ENCODE assay signal across 9 cellular contexts in the genomic region with DNA sequence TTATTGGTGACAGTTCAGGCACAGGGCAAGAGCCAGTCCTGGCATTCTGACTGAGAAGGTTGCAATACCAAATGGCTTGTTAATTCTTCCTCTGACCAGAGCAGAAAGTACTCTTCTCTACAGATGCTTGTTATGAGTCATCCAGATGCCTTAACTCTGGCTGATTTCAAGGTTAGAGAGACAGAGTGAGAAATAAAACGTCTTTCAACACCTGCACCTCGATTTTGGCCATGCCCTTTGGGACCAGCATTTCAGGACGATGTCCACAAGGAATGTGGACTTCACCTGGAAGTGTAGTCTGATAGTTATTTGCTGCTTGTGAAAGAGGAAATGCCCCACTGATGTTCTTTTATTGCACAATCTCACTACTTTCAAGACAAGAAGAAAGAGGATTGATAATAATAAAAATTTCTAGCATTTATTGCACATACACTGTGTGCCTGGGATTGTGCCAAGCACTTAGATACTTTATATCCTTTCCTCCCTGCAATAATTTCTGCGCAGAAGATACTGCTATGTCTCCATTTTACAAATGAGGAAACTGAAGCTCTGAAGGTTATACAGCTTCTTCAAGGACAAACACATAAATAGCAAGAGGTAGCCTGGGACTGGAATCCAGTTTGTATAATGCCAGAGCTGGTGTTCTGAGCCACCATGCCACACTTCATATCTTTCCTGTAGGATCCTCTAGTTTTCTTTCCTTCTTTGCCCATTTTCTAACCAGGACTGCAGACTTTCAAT. TPM values are rescaled to one million over a fixed set of nuclear protein-coding genes. Genes with fewer than 3 reads are reported as not detected.
DNase-seq lines count a peak whose midpoint lies in the region; ATAC-seq, FAIRE-seq and TF ChIP-seq lines count a peak whose summit lies in the region.
"Had no signal": no experiment of that assay in that cellular context is flagged by ENCODE, and none has a peak within 500 bp of the region (broad histone marks: within the 10 kb centered on the region; RNA-seq: fewer than 3 reads in every experiment).

No MANE protein-coding gene starts in this region.

- no peak overlapping the region for H3K27ac ChIP-seq in dorsolateral prefrontal cortex

- peak; percentile 96 for FAIRE-seq in GM19239 (lab: Jason Lieb, UNC)

- ATAC-seq in HG03108 (IDR thresholded peaks at IDR 0.05; ENCODE audit: unreplicated experiment): peak; percentile 100

- H3K4me3 ChIP-seq in skeletal muscle cell (ENCODE audit: low read depth, low read length): no peak overlapping the region
- no peak overlapping the region for H3K4me3 ChIP-seq in dorsolateral prefrontal cortex

- intact Hi-C loops in dorsolateral prefrontal cortex (cut with DNase I): loop anchor here in 1 of 2 donors (10.0 kb wide), 1 partner anchor 47 kb away; a partner anchor contains a TSS

- H3K27me3 ChIP-seq in dorsolateral prefrontal cortex: no peaks in the 10 kb centered on the region

- no peak for TF ChIP-seq CTCF in dorsolateral prefrontal cortex (IDR thresholded peaks at IDR 0.05 in 54 of 56, conservative IDR thresholded peaks at IDR 0.05 in 2 of 56; ENCODE audit: low read depth in 1 of 56, partially characterized antibody in 56 of 56)

- in situ Hi-C loops in ACHN (cut with HindIII; ENCODE audit: low pct_ligation_motif_present, low pct_unique_long_range_greater_than_20kb, low sequenced_read_pairs): no loop called here

- DNase-seq in ACHN (peak; percentile 8), GM19239 (ENCODE audit: insufficient read length, low spot score) (peak; percentile 54), SW480 (ENCODE audit: low spot score) (peak; percentile 24), skeletal muscle cell (ENCODE audit: low read depth) (peak; percentile 22), 8988T (no peak), dorsolateral prefrontal cortex (no peak)
- DNase-seq in activated CD4-positive, alpha-beta T cell treated with anti-CD3 and anti-CD28 coated beads, Interleukin-2, amount 50 U/mL, for 1 hour: no peak
- DNase-seq: activated T-cell treated with anti-CD3 and anti-CD28 coated beads, Interleukin-2, amount 50 U/mL, for 4 hours had no signal

RNA-seq across cellular contexts. Expression of a gene that starts 33.5 kb away (rescaled TPM):
- 10 to 100 TPM; 10.8 to 22.0 (median 16.5) TPM for total RNA-seq in dorsolateral prefrontal cortex

RNA-seq across cellular contexts. Expression of a gene that starts 43.9 kb away (rescaled TPM):
- 100 to 1,000 TPM in 46 of 120 experiments, 10 to 100 TPM in 74; 40.1 to 180 (median 87.5) TPM for total RNA-seq in dorsolateral prefrontal cortex

Comparison
In these comparisons a context has a peak if more than half of its experiments do, and no peak if none do; other contexts are left out.
1. DNase-seq: peak in ACHN (single experiment), GM19239 (single experiment), SW480 (single experiment) and skeletal muscle cell (single experiment); none in 8988T (single experiment), activated CD4-positive, alpha-beta T cell treated with anti-CD3 and anti-CD28 coated beads, Interleukin-2, amount 50 U/mL, for 1 hour (single experiment) and dorsolateral prefrontal cortex (0 of 10).